In the genomic region with DNA sequence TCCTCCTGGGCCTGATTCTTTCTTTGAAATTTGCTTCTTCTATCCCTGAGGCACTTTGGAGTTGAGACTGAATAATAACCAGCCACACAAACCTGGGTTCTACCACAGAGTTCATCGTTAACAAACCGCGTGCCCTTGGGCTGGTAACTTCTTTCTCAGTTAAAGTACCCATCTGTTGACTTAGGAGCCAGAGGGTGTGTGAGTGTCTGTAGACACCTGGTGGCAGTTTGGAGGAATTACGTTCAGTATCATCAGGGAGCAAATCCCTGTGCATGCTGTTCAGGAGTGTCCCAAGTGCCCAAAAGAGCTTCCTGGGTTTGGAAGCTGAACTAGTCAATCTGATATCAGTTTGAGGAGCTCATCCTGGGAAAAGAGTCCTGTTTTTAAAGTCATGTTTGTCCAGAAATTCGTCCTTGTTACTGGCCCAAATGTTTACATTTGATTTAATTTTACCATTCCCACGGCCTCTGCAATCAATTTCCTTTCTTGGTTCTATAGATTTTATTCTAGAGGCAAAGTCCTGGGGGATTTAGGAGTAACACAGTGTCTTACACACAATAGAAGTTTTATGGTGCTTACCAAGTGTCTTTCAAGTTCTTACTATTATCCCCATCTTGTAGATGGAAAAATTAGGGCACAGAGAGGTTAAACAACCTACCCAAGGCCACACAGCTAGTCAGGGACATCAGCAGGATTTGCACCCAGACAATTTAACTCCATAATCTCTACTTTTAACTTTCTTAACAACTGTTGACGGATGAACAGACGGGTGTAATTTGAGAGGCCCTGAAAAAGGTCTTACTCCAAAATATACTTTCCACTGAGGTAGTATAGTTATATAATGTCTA, we compare ENCODE assay signal across 8 cellular contexts. TPM values are rescaled to one million over a fixed set of nuclear protein-coding genes. Genes with fewer than 3 reads are reported as not detected.
DNase-seq lines count a peak whose midpoint lies in the region; ATAC-seq and TF ChIP-seq lines count a peak whose summit lies in the region.

No MANE protein-coding gene starts in this region.

- TF ChIP-seq CTCF in fibroblast of villous mesenchyme (IDR thresholded peaks at IDR 0.05; ENCODE audit: insufficient read depth, low read depth, low read length) (peak; percentile 89), neutrophil (IDR thresholded peaks at IDR 0.05) (peak; percentile 71)

- no peak overlapping the region for H3K27ac Mint-ChIP-seq in activated T-cell treated with anti-CD3 and anti-CD28 coated beads, Interleukin-2, amount 50 U/mL, for 24 hours

- H3K36me3 Mint-ChIP-seq in activated T-cell treated with anti-CD3 and anti-CD28 coated beads, Interleukin-2, amount 50 U/mL, for 24 hours (ENCODE audit: low read depth), result no peaks in the 10 kb centered on the region

- no peaks in the 10 kb centered on the region for H3K9me3 ChIP-seq in neutrophil

- ATAC-seq in HG03175 (IDR thresholded peaks at IDR 0.05; ENCODE audit: unreplicated experiment), result peak; percentile 52
- no peak for ATAC-seq in GM21526 (IDR thresholded peaks at IDR 0.05; ENCODE audit: low FRiP score, unreplicated experiment)
- ATAC-seq in GM21737 (IDR thresholded peaks at IDR 0.05; ENCODE audit: unreplicated experiment), result no peak

- H3K27ac ChIP-seq in neutrophil, result no peak overlapping the region

- peaks cover 0 to 11% of the 10 kb centered on the region in 2 experiments for H3K4me1 ChIP-seq in neutrophil (ENCODE audit: control insufficient read depth in 1 of 2, insufficient read depth in 1 of 2, low read depth in 1 of 2, low read length in 1 of 2)

- no peak overlapping the region for H3K4me3 ChIP-seq in fibroblast of villous mesenchyme (ENCODE audit: low read depth, low read length)
- no peak overlapping the region for H3K4me3 ChIP-seq in neutrophil (ENCODE audit: low read depth in 1 of 2, low read length in 1 of 2)

- peaks cover 17% of the 10 kb centered on the region for H3K27me3 Mint-ChIP-seq in activated T-cell treated with anti-CD3 and anti-CD28 coated beads, Interleukin-2, amount 50 U/mL, for 24 hours

- peaks cover 40% of the 10 kb centered on the region for H3K27me3 ChIP-seq in neutrophil

- H3K4me1 Mint-ChIP-seq in activated T-cell treated with anti-CD3 and anti-CD28 coated beads, Interleukin-2, amount 50 U/mL, for 24 hours (ENCODE audit: low read depth), result peaks cover 24% of the 10 kb centered on the region

- no peaks in the 10 kb centered on the region for H3K9me3 Mint-ChIP-seq in activated T-cell treated with anti-CD3 and anti-CD28 coated beads, Interleukin-2, amount 50 U/mL, for 24 hours

- H3K4me3 Mint-ChIP-seq in activated T-cell treated with anti-CD3 and anti-CD28 coated beads, Interleukin-2, amount 50 U/mL, for 24 hours, result no peak overlapping the region

- DNase-seq in EL (peak; percentile 74), NOMO-1 treated with DMSO at 0.1 percent for 48 hours (lab: John Stamatoyannopoulos, UW; ENCODE audit: unreplicated experiment) (peak; percentile 60), fibroblast of villous mesenchyme (ENCODE audit: low read depth) (peak; percentile 68)
- peak; percentile 39 for DNase-seq in activated T-cell treated with anti-CD3 and anti-CD28 coated beads, Interleukin-2, amount 50 U/mL, for 24 hours

- no peaks in the 10 kb centered on the region for H3K36me3 ChIP-seq in neutrophil

RNA-seq across cellular contexts. Expression of a gene that starts 26.7 kb away (rescaled TPM):
- total RNA-seq in fibroblast of villous mesenchyme, result not detected in 2 replicates

RNA-seq across cellular contexts. Expression of a gene that starts 38.2 kb away (rescaled TPM):
- total RNA-seq in fibroblast of villous mesenchyme, result not detected in 2 replicates
